In the genomic region with DNA sequence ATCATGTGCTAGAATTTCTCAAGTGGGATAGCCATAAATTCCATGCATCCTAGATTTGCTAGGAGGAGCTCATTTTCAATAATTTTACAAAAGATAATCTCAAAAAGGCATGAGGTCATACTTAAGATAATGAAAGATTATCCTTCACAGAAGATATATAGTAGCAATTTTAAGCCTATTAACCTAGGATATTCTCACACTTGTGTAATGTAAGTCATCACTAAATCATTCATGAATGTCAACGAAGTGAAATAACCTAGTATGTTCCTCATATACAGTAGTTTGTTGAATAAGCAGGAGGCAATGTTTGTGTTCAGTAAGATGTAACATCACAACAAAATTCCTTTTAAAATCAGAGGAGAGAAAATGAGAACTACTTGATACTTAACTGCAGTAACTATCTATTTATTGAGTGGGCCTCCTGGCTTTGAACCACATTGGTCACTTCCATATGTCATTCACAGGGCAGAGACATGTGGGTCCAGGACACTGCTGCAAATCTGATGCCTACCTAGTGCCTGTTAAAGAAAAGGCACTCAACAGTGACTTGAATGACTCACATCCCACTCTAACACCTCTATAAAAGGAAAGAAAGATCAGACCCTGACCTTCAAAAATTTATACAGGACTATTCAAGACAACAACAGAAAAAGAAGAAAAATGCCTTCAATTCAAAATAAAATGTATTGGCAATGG, we compare ENCODE assay signal across 16 cellular contexts. TPM values are rescaled to one million over a fixed set of nuclear protein-coding genes. Genes with fewer than 3 reads are reported as not detected.
A peak's percentile ranks its signal among the peaks of the same experiment; 100 is the strongest.
DNase-seq lines count a peak whose midpoint lies in the region; ATAC-seq and TF ChIP-seq lines count a peak whose summit lies in the region.
"Had no signal": no experiment of that assay in that cellular context is flagged by ENCODE, and none has a peak within 500 bp of the region (broad histone marks: within the 10 kb centered on the region; RNA-seq: fewer than 3 reads in every experiment).

No MANE protein-coding gene starts in this region.

- H3K9me3 Mint-ChIP-seq in H9, result no peaks in the 10 kb centered on the region
- H3K9me3 Mint-ChIP-seq: activated CD4-positive, alpha-beta memory T cell treated with anti-CD3 and anti-CD28 coated beads for 36 hours; activated naive CD8-positive, alpha-beta T cell treated with anti-CD3 and anti-CD28 coated beads, Interleukin-2, amount 50 U/mL, for 24 hours; activated T-cell treated with anti-CD3 and anti-CD28 coated beads, Interleukin-2, amount 50 U/mL, for 4 hours; CD4-positive, alpha-beta memory T cell; central memory CD8-positive, alpha-beta T cell had no signal

- H3K36me3 Mint-ChIP-seq in H9 (ENCODE audit: insufficient read depth in 1 of 3, low read depth in 3 of 3), result no peaks in the 10 kb centered on the region
- H3K36me3 Mint-ChIP-seq: activated CD4-positive, alpha-beta memory T cell treated with anti-CD3 and anti-CD28 coated beads for 36 hours; CD4-positive, alpha-beta memory T cell had no signal

- H3T11ph ChIP-seq in H9 (ENCODE audit: low read length), result no peak overlapping the region

- H3K18ac ChIP-seq in IMR-90 (ENCODE audit: low read depth, low read length) (no peak overlapping the region), H9 (ENCODE audit: insufficient read length, low read depth, low read length) (no peak overlapping the region)

- DNase-seq in ACHN (peak; percentile 43), IMR-90 (no peak), fibroblast of villous mesenchyme (ENCODE audit: low read depth) (no peak), H9 (no peak)
- DNase-seq in activated CD4-positive, alpha-beta T cell treated with anti-CD3 and anti-CD28 coated beads for 4 hours, result no peak
- DNase-seq: activated CD4-positive, alpha-beta memory T cell treated with anti-CD3 and anti-CD28 coated beads for 36 hours; activated naive CD8-positive, alpha-beta T cell treated with anti-CD3 and anti-CD28 coated beads, Interleukin-2, amount 50 U/mL, for 24 hours; activated T-cell treated with anti-CD3 and anti-CD28 coated beads, Interleukin-2, amount 50 U/mL, for 4 hours; CD4-positive, alpha-beta memory T cell; NCI-H1105; NCI-H446 had no signal

- H3K56ac ChIP-seq in IMR-90 (ENCODE audit: extremely low read depth, insufficient read depth, low read length) (no peak overlapping the region), H9 (ENCODE audit: insufficient read length, low read depth, low read length) (no peak overlapping the region)

- H3K4me2 ChIP-seq in IMR-90 (ENCODE audit: low read depth, low read length) (0 out of 2 replicates have a peak overlapping the region, but pooled peaks have one; percentile 4), H9 (ENCODE audit: insufficient read depth, insufficient read length, low read length) (no peak overlapping the region)

- H4K8ac ChIP-seq in IMR-90 (ENCODE audit: low read depth in 2 of 2, low read length in 2 of 2), result no peak overlapping the region
- no peak overlapping the region for H4K8ac ChIP-seq in H9 (replicated peaks; ENCODE audit: insufficient read length, low read depth, low read length)

- no peak for TF ChIP-seq POLR2A in IMR-90 (IDR thresholded peaks at IDR 0.05; ENCODE audit: low read depth, low read length)

- no peak for TF ChIP-seq CTCF in IMR-90 (conservative IDR thresholded peaks at IDR 0.05; ENCODE audit: low read depth, low read length)
- TF ChIP-seq CTCF in fibroblast of villous mesenchyme (IDR thresholded peaks at IDR 0.05; ENCODE audit: insufficient read depth, low read depth, low read length), result no peak
- TF ChIP-seq CTCF in liver (IDR thresholded peaks at IDR 0.05; ENCODE audit: low read depth, low read length, missing input control), result no peak
- TF ChIP-seq CTCF in H9 (conservative IDR thresholded peaks at IDR 0.05), result no peak

- dilution Hi-C loops in IMR-90 (cut with HindIII; ENCODE audit: low sequenced_read_pairs, unreplicated experiment), result no loop called here

- H2BK120ac ChIP-seq in IMR-90 (ENCODE audit: low read depth, low read length) (no peak overlapping the region), H9 (ENCODE audit: low read depth, low read length, poor library complexity, severe bottlenecking) (no peak overlapping the region)

- H3K23me2 ChIP-seq in H9 (ENCODE audit: insufficient read length, low read depth, low read length, poor library complexity, severe bottlenecking), result no peaks in the 10 kb centered on the region

- H3K14ac ChIP-seq in IMR-90 (replicated peaks; ENCODE audit: low read depth, low read length) (no peak overlapping the region; the same call in 1 of the 2 replicates), H9 (ENCODE audit: insufficient read depth, low read length) (no peak overlapping the region)

- no CpG with 5 or more reads among the region's 1 CpG for WGBS in IMR-90 (ENCODE audit: extremely low coverage in 2 of 2, insufficient read length in 1 of 2), 2 experiments
- WGBS in liver, result 74% methylated on average over 1 of the region's 1 CpG
- no CpG with 5 or more reads among the region's 1 CpG for WGBS in H9 (ENCODE audit: extremely low coverage, insufficient read length, low lambda C conversion rate)

- H3K9me1 ChIP-seq in IMR-90 (ENCODE audit: insufficient read depth, low read length), result peaks cover 8% of the 10 kb centered on the region

- BruUV-seq in IMR-90 (replicated peaks; lab: Mats Ljungman, UMichigan), result no TSS peak

- POLR2A ChIA-PET in IMR-90 (lab: Charles Lee; ENCODE audit: unreplicated experiment), result no interaction called here

- H2BK20ac ChIP-seq in IMR-90 (ENCODE audit: low read depth, low read length), result no peak overlapping the region
- H2BK20ac ChIP-seq in H9 (ENCODE audit: low read depth, low read length, poor library complexity, severe bottlenecking), result no peak overlapping the region

- H2BK5ac ChIP-seq in IMR-90 (ENCODE audit: low read depth, low read length, poor library complexity, severe bottlenecking) (no peak overlapping the region), H9 (ENCODE audit: insufficient read length, low read length) (no peak overlapping the region)

- H3K79me2 ChIP-seq in H9 (ENCODE audit: insufficient read depth, low read length), result no peaks in the 10 kb centered on the region; the same call in 1 of the 2 replicates

- intact Hi-C loops in IMR-90 (cut with micrococcal nuclease), result no loop called here

- H2BK15ac ChIP-seq in IMR-90 (ENCODE audit: low read depth, low read length), result no peak overlapping the region; the same call in 2 of the 3 replicates
- no peak overlapping the region for H2BK15ac ChIP-seq in H9 (ENCODE audit: low read depth, low read length)

- H3K4me3 Mint-ChIP-seq in H9, result no peak overlapping the region
- H3K4me3 Mint-ChIP-seq: activated CD4-positive, alpha-beta memory T cell treated with anti-CD3 and anti-CD28 coated beads for 36 hours; activated naive CD8-positive, alpha-beta T cell treated with anti-CD3 and anti-CD28 coated beads, Interleukin-2, amount 50 U/mL, for 24 hours; activated T-cell treated with anti-CD3 and anti-CD28 coated beads, Interleukin-2, amount 50 U/mL, for 4 hours; CD4-positive, alpha-beta memory T cell; central memory CD8-positive, alpha-beta T cell had no signal

- no peak overlapping the region for H4K5ac ChIP-seq in IMR-90 (ENCODE audit: low read depth, low read length)
- H4K5ac ChIP-seq in H9 (ENCODE audit: insufficient read length, low read depth, low read length), result no peak overlapping the region

- CTCF ChIA-PET in IMR-90 (lab: Yijun Ruan, JAX), result no interaction called here

- in situ Hi-C loops in ACHN (cut with HindIII; ENCODE audit: low pct_ligation_motif_present, low pct_unique_long_range_greater_than_20kb, low sequenced_read_pairs), result no loop called here
- in situ Hi-C loops in IMR-90 (cut with MboI; ENCODE audit: low sequenced_read_pairs), result no loop called here

- no peak overlapping the region for H3K23ac ChIP-seq in IMR-90 (ENCODE audit: low read depth, low read length)
- H3K23ac ChIP-seq in H9 (ENCODE audit: insufficient read length, low read depth, low read length), result no peak overlapping the region

- H3K4me3 ChIP-seq in IMR-90 (ENCODE audit: insufficient read depth, low read depth, low read length) (no peak overlapping the region), fibroblast of villous mesenchyme (ENCODE audit: low read depth, low read length) (peak overlapping the region; percentile 3), liver (ENCODE audit: low read depth in 1 of 3, low read length in 3 of 3) (no peak overlapping the region)
- H3K4me3 ChIP-seq: HAP-1 had no signal

- no peak overlapping the region for H2AFZ ChIP-seq in IMR-90 (replicated peaks; ENCODE audit: low read length, poor library complexity)
- no peak overlapping the region for H2AFZ ChIP-seq in H9 (ENCODE audit: low read length)

- H4K20me1 ChIP-seq in IMR-90 (ENCODE audit: insufficient read depth, low read length), result peaks cover 7% of the 10 kb centered on the region
- no peaks in the 10 kb centered on the region for H4K20me1 ChIP-seq in H9 (ENCODE audit: control insufficient read depth, insufficient read depth, insufficient read length)

- H4K91ac ChIP-seq in IMR-90 (ENCODE audit: insufficient read depth, low read depth, low read length), result no peak overlapping the region
- H4K91ac ChIP-seq in H9 (ENCODE audit: insufficient read length, low read depth, low read length), result no peak overlapping the region

- H2BK12ac ChIP-seq in H9 (ENCODE audit: insufficient read length, low read depth, low read length), result no peak overlapping the region

- no peak overlapping the region for H2AK9ac ChIP-seq in IMR-90 (replicated peaks; ENCODE audit: low read depth, low read length, poor library complexity)

- H3K27ac ChIP-seq in IMR-90 (ENCODE audit: insufficient read depth, low read length) (no peak overlapping the region), liver (ENCODE audit: low read depth in 1 of 2, low read length in 2 of 2) (peak overlapping the region; percentile 10 to 26), H9 (ENCODE audit: insufficient read length, low read depth, low read length) (no peak overlapping the region)

- H3K9me3 ChIP-seq in IMR-90 (ENCODE audit: control insufficient read depth, insufficient read depth, low read length) (no peaks in the 10 kb centered on the region), liver (ENCODE audit: control insufficient read depth in 4 of 4, low read length in 3 of 4) (no peaks in the 10 kb centered on the region), H9 (ENCODE audit: control insufficient read depth, low read depth, low read length) (no peaks in the 10 kb centered on the region)
- H3K9me3 ChIP-seq: HAP-1 had no signal

- H3K27me3 Mint-ChIP-seq in H9 (ENCODE audit: low read depth), result no peaks in the 10 kb centered on the region

- ATAC-seq in IMR-90 (ENCODE audit: low read depth) (no peak), GM21528 (IDR thresholded peaks at IDR 0.05; ENCODE audit: low FRiP score, unreplicated experiment) (no peak), esophagus mucosa (no peak)
- ATAC-seq: activated naive CD8-positive, alpha-beta T cell treated with anti-CD3 and anti-CD28 coated beads, Interleukin-2, amount 50 U/mL, for 24 hours; activated T-cell treated with anti-CD3 and anti-CD28 coated beads, Interleukin-2, amount 50 U/mL, for 4 hours had no signal

- H2AK5ac ChIP-seq in IMR-90 (ENCODE audit: low read depth, low read length), result peak overlapping the region; percentile 59; the same call in 1 of the 2 replicates
- H2AK5ac ChIP-seq in H9 (ENCODE audit: insufficient read length, low read length), result no peak overlapping the region

- no peak overlapping the region for H3K27ac Mint-ChIP-seq in H9
- H3K27ac Mint-ChIP-seq: activated CD4-positive, alpha-beta memory T cell treated with anti-CD3 and anti-CD28 coated beads for 36 hours; activated naive CD8-positive, alpha-beta T cell treated with anti-CD3 and anti-CD28 coated beads, Interleukin-2, amount 50 U/mL, for 24 hours; CD4-positive, alpha-beta memory T cell had no signal

- H3K36me3 ChIP-seq in IMR-90 (ENCODE audit: control insufficient read depth, insufficient read depth, low read length), result no peaks in the 10 kb centered on the region; the same call in 1 of the 2 replicates
- no peaks in the 10 kb centered on the region for H3K36me3 ChIP-seq in liver (ENCODE audit: control insufficient read depth in 4 of 4, insufficient read depth in 3 of 4, low read depth in 1 of 4, low read length in 3 of 4)
- H3K36me3 ChIP-seq: HAP-1 had no signal

- H3K4me1 ChIP-seq in IMR-90 (ENCODE audit: control insufficient read depth, insufficient read depth, low read length) (peaks cover 13% of the 10 kb centered on the region), liver (ENCODE audit: control insufficient read depth in 4 of 4, insufficient read depth in 4 of 4, low read length in 3 of 4) (no peaks in the 10 kb centered on the region), H9 (ENCODE audit: insufficient read depth, low read length) (peaks cover 3% of the 10 kb centered on the region)
- H3K4me1 ChIP-seq: HAP-1 had no signal

- peaks cover 2 to 3% of the 10 kb centered on the region in 2 experiments for H3K4me1 Mint-ChIP-seq in H9
- H3K4me1 Mint-ChIP-seq: activated naive CD8-positive, alpha-beta T cell treated with anti-CD3 and anti-CD28 coated beads, Interleukin-2, amount 50 U/mL, for 24 hours; central memory CD8-positive, alpha-beta T cell had no signal

- H3K79me1 ChIP-seq in IMR-90 (ENCODE audit: low read depth in 1 of 2, low read length in 2 of 2) (peaks cover 18 to 42% of the 10 kb centered on the region in 2 experiments), H9 (ENCODE audit: insufficient read depth, low read depth, low read length, poor library complexity, severe bottlenecking) (peaks cover 7% of the 10 kb centered on the region)

- H3K27me3 ChIP-seq in IMR-90 (ENCODE audit: control insufficient read depth, insufficient read depth, low read length), result no peaks in the 10 kb centered on the region
- H3K27me3 ChIP-seq in liver (ENCODE audit: control insufficient read depth in 4 of 4, insufficient read depth in 4 of 4, low read length in 3 of 4), result no peaks in the 10 kb centered on the region
- no peaks in the 10 kb centered on the region for H3K27me3 ChIP-seq in H9 (ENCODE audit: insufficient read depth, low read length)

- H3K9ac ChIP-seq in IMR-90 (ENCODE audit: low read depth, low read length) (no peak overlapping the region), liver (ENCODE audit: low read depth in 1 of 2, low read length in 2 of 2) (no peak overlapping the region), H9 (ENCODE audit: extremely low read depth, insufficient read length, low read length) (no peak overlapping the region)

- TF ChIP-seq RAD21 in IMR-90 (IDR thresholded peaks at IDR 0.05; ENCODE audit: low read length) (no peak), liver (IDR thresholded peaks at IDR 0.05) (no peak)

- H3K4ac ChIP-seq in IMR-90 (ENCODE audit: low read depth, low read length), result no peak overlapping the region
- H3K4ac ChIP-seq in H9 (ENCODE audit: low read depth, low read length), result no peak overlapping the region

RNA-seq across cellular contexts. Expression of a gene that starts 8.2 kb away (rescaled TPM):
- 10.4 and 13.9 TPM in 2 replicates for total RNA-seq in IMR-90 (2012; rRNA removed)
- 1.6 and 1.9 TPM in 2 replicates for polyA plus RNA-seq in IMR-90 (2012; rRNA removed)
- polyA plus RNA-seq in IMR-90 (2012; cell fraction: cytosol; rRNA removed), result 0.35 and 0.54 TPM in 2 replicates
- polyA plus RNA-seq in IMR-90 (2012; cell fraction: nucleus; rRNA removed; ENCODE audit: low replicate concordance), result 0.50 and 4.3 TPM in 2 replicates
- 30.3 and 40.2 TPM in 2 replicates for total RNA-seq in fibroblast of villous mesenchyme
- total RNA-seq in liver, result 10 to 100 TPM; 34.6 to 79.7 TPM
- 10 to 100 TPM; 10.5 to 31.0 TPM for polyA plus RNA-seq in liver
- total RNA-seq in esophagus mucosa, result 6.9 TPM
- total RNA-seq in H9 (2021), result 6.3 and 7.8 TPM in 2 replicates
- polyA plus RNA-seq: CD4-positive, alpha-beta memory T cell had no signal

Comparison
In these comparisons a context has a peak if more than half of its experiments do, and no peak if none do; other contexts are left out.
1. H3K27ac ChIP-seq: peak in liver (2 of 2); none in IMR-90 (single experiment) and H9 (single experiment).